16 cellular contexts compared by ENCODE assay signal in the genomic region with DNA sequence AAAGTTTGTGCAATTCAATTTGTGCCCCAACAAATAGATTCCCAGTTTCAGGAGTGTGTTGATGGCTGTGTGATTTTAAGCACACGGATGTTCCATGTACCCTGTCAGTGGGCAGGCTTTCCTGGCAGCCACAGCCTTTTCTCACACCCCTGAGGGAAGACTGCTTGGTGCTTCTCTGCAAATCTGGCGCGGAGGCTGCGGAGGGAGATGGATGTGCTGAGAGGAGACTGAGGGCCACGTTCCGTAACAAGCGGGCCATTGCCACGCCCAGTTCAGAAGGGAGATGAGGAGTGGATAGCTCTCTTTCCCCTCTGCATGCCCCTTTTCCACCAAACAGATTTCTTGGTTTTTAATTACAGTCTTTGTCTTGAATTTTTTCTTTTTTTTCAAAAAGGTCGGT.
DNase-seq lines count a peak whose midpoint lies in the region; ATAC-seq and TF ChIP-seq lines count a peak whose summit lies in the region.
"Had no signal": no experiment of that assay in that cellular context is flagged by ENCODE, and none has a peak within 500 bp of the region (broad histone marks: within the 10 kb centered on the region; RNA-seq: fewer than 3 reads in every experiment).

No MANE protein-coding gene starts in this region.

- no peak overlapping the region for H3K27ac ChIP-seq in HEK293 (ENCODE audit: extremely low read depth, low read depth, low read length)
- H3K27ac ChIP-seq: BLaER1, PC-9 had no signal

- no peaks in the 10 kb centered on the region for H3K4me1 ChIP-seq in HEK293 (ENCODE audit: control insufficient read depth, insufficient read depth, low read length)

- no peak overlapping the region for H3K4me3 ChIP-seq in HEK293 (ENCODE audit: low read depth, low read length)
- H3K4me3 ChIP-seq: BLaER1, K562, PC-9 had no signal

- CTCF ChIA-PET in HEK293 (lab: Yijun Ruan, JAX) = interaction anchor here (0.7 kb wide), 1 partner anchor 354 kb away, joined by 3 read pairs; no protein-coding TSS in a partner anchor

- H3K36me3 ChIP-seq in HEK293 (ENCODE audit: control insufficient read depth in 2 of 2, insufficient read depth in 1 of 2, low read length in 2 of 2) = no peaks in the 10 kb centered on the region
- H3K36me3 ChIP-seq: BLaER1 had no signal

- POLR2A ChIA-PET in HEK293 (lab: Yijun Ruan, JAX) = no interaction called here

- DNase-seq in NCI-H2107 (lab: John Stamatoyannopoulos, UW) (peak; percentile 57), NCI-H2107 treated with DMSO at 0.1 percent for 48 hours (lab: John Stamatoyannopoulos, UW; ENCODE audit: unreplicated experiment) (no peak), NCI-H2171 treated with DMSO at 0.1 percent for 48 hours (lab: John Stamatoyannopoulos, UW) (peak; percentile 96), cerebellar cortex (ENCODE audit: low spot score) (peak; percentile 11), NOMO-1 treated with dmso at 0.1 percent for 144 hours (lab: John Stamatoyannopoulos, UW; ENCODE audit: unreplicated experiment) (no peak)
- DNase-seq: CD8-positive, alpha-beta T cell; HFFc6; NCI-H187; NCI-H526 treated with DMSO at 0.1 percent for 48 hours; PC-9; T-helper 1 cell; T1000 had no signal

- no peak for TF ChIP-seq CTCF in HEK293 (tag by site-specific recombination; IDR thresholded peaks at IDR 0.05)

- no peaks in the 10 kb centered on the region for H3K9me3 ChIP-seq in HEK293 (ENCODE audit: control insufficient read depth, insufficient read depth, low read depth, low read length)
- H3K9me3 ChIP-seq: BLaER1 had no signal

- ATAC-seq in HG02938 (IDR thresholded peaks at IDR 0.05; ENCODE audit: unreplicated experiment) = no peak
- ATAC-seq: CD8-positive, alpha-beta T cell; K562 had no signal

TF ChIP-seq in HEK293, 187 proteins besides CTCF, POLR2A, EP300 and RAD21:
- TF ChIP-seq ZNF600 (tag by site-specific recombination; IDR thresholded peaks at IDR 0.05) (peak; percentile 67), KLF17 (tag by site-specific recombination; IDR thresholded peaks at IDR 0.05) (no peak)
TF ChIP-seq in HEK293: peak in this region for 1.

Comparison
In these comparisons a context has a peak if more than half of its experiments do, and no peak if none do; other contexts are left out.
1. DNase-seq: peak in NCI-H2107 (single experiment), NCI-H2171 treated with DMSO at 0.1 percent for 48 hours (single experiment) and cerebellar cortex (single experiment); none in NCI-H2107 treated with DMSO at 0.1 percent for 48 hours (single experiment) and NOMO-1 treated with dmso at 0.1 percent for 144 hours (single experiment).